ENCODE assay signal across 19 cellular contexts in the genomic region with DNA sequence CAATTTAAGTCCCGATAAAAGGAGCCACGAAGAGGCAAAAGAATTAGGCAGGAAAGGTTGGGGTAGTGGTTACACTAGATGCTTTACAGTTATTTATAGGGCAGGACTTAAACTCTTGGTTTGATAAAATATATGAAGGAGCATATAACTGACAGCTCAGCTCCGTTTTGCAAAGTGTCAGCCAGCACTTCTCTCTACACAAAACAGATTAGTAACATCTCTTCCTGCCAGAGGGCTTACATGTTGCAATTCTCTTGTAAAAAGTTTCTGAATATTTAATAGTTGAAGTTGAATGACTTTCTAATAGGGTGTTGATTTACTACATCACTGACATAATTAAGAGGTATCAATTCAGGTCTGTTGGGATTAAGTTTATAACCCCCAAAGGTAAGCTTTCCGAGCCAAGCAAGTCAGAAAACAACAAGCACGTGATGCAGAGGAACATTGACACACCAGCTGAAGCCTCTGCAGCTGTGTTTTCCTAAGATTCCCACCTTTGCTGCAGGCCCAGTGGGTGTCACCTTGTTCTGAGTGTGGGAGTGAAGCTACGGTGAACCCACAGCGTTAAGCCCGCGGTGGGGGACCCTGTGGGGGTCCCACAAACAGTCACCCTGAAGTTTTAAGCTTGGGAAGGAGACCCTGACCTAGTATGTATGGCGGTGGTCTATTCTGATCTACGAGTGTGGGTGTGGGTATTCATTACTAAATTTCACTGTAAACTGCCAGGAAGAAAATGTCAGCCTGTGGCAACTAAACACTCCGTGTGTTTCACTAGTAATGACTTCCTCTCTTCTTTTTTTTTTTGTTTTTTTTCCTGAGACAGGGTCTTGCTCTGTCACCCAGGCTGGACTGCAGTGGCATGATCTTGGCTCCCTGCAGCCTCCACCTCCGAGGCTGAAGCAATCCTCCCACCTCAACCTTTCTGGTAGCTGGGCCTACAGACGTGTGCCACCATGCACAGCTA. TPM values are rescaled to one million over a fixed set of nuclear protein-coding genes. Genes with fewer than 3 reads are reported as not detected.
A peak's percentile ranks its signal among the peaks of the same experiment; 100 is the strongest.
DNase-seq lines count a peak whose midpoint lies in the region; ATAC-seq and TF ChIP-seq lines count a peak whose summit lies in the region.
"Had no signal": no experiment of that assay in that cellular context is flagged by ENCODE, and none has a peak within 500 bp of the region (broad histone marks: within the 10 kb centered on the region; RNA-seq: fewer than 3 reads in every experiment).

No MANE protein-coding gene starts in this region.

- ATAC-seq in foreskin keratinocyte (peak; percentile 20), GM21528 (IDR thresholded peaks at IDR 0.05; ENCODE audit: low FRiP score, unreplicated experiment) (no peak)
- ATAC-seq in stimulated activated memory B cell treated with anti-CD40 and anti-IgM and Interleukin-4, amounts not matched to agents 10 μg/mL and 1 μg/mL and 100 μg/mL, for 72 hours = no peak
- ATAC-seq: psoas muscle had no signal

- peak; percentile 61 to 74 for DNase-seq in AML-193 (lab: John Stamatoyannopoulos, UW)
- peak; percentile 76 for DNase-seq in GF-D8 (lab: John Stamatoyannopoulos, UW)
- DNase-seq in NOMO-1 treated with DMSO at 0.1 percent for 48 hours (lab: John Stamatoyannopoulos, UW; ENCODE audit: unreplicated experiment) = peak; percentile 81
- DNase-seq in foreskin keratinocyte = peak in 1 of 2 donors; percentile 18
- no peak for DNase-seq in DMS79 treated with DMSO at 0.1 percent for 48 hours (lab: John Stamatoyannopoulos, UW)
- no peak for DNase-seq in activated CD4-positive, alpha-beta memory T cell treated with anti-CD3 and anti-CD28 coated beads, Interleukin-2, amount 10 ng/mL, durations not matched to agents 7 days and 5 days
- DNase-seq: activated CD4-positive, alpha-beta T cell treated with anti-CD3 and anti-CD28 coated beads for 4 hours; gastrocnemius medialis; GM23248; mammary epithelial cell; naive B cell; NCI-H1048; NCI-H2171; psoas muscle; stimulated activated naive CD4-positive, alpha-beta T cell; T1000; transverse colon had no signal

- H3K27ac ChIP-seq in foreskin keratinocyte = no peak overlapping the region
- H3K27ac ChIP-seq: gastrocnemius medialis, GM23248, psoas muscle, transverse colon had no signal

- no peaks in the 10 kb centered on the region for H3K36me3 Mint-ChIP-seq in stimulated activated memory B cell treated with anti-CD40 and anti-IgM and Interleukin-4, amounts not matched to agents 10 μg/mL and 1 μg/mL and 100 μg/mL, for 72 hours
- H3K36me3 Mint-ChIP-seq in activated CD4-positive, alpha-beta memory T cell treated with anti-CD3 and anti-CD28 coated beads, Interleukin-2, amount 10 ng/mL, durations not matched to agents 7 days and 5 days (ENCODE audit: low read depth) = no peaks in the 10 kb centered on the region
- H3K36me3 Mint-ChIP-seq: naive B cell had no signal

- H3K9me3 Mint-ChIP-seq in stimulated activated memory B cell treated with anti-CD40 and anti-IgM and Interleukin-4, amounts not matched to agents 10 μg/mL and 1 μg/mL and 100 μg/mL, for 72 hours = no peaks in the 10 kb centered on the region
- H3K9me3 Mint-ChIP-seq in activated CD4-positive, alpha-beta memory T cell treated with anti-CD3 and anti-CD28 coated beads, Interleukin-2, amount 10 ng/mL, durations not matched to agents 7 days and 5 days = no peaks in the 10 kb centered on the region

- no peak overlapping the region for H3K27ac Mint-ChIP-seq in stimulated activated memory B cell treated with anti-CD40 and anti-IgM and Interleukin-4, amounts not matched to agents 10 μg/mL and 1 μg/mL and 100 μg/mL, for 72 hours
- no peak overlapping the region for H3K27ac Mint-ChIP-seq in activated CD4-positive, alpha-beta memory T cell treated with anti-CD3 and anti-CD28 coated beads, Interleukin-2, amount 10 ng/mL, durations not matched to agents 7 days and 5 days

- POLR2A ChIA-PET in activated CD4-positive, alpha-beta memory T cell treated with anti-CD3 and anti-CD28 coated beads, Interleukin-2, amount 10 ng/mL, durations not matched to agents 7 days and 5 days (lab: Charles Lee) = no interaction called here

- H3K27me3 ChIP-seq in foreskin keratinocyte = no peaks in the 10 kb centered on the region
- H3K27me3 ChIP-seq: gastrocnemius medialis, transverse colon had no signal

- CTCF ChIA-PET in activated CD4-positive, alpha-beta memory T cell treated with anti-CD3 and anti-CD28 coated beads, Interleukin-2, amount 10 ng/mL, durations not matched to agents 7 days and 5 days (lab: Charles Lee) = no interaction called here

- H3K4me1 ChIP-seq in foreskin keratinocyte = no peaks in the 10 kb centered on the region
- H3K4me1 ChIP-seq: gastrocnemius medialis, psoas muscle, transverse colon had no signal

- TF ChIP-seq CTCF in foreskin keratinocyte (conservative IDR thresholded peaks at IDR 0.05) = no peak

- H3K4me3 Mint-ChIP-seq in stimulated activated memory B cell treated with anti-CD40 and anti-IgM and Interleukin-4, amounts not matched to agents 10 μg/mL and 1 μg/mL and 100 μg/mL, for 72 hours = no peak overlapping the region
- no peak overlapping the region for H3K4me3 Mint-ChIP-seq in activated CD4-positive, alpha-beta memory T cell treated with anti-CD3 and anti-CD28 coated beads, Interleukin-2, amount 10 ng/mL, durations not matched to agents 7 days and 5 days

- H3K27me3 Mint-ChIP-seq in stimulated activated memory B cell treated with anti-CD40 and anti-IgM and Interleukin-4, amounts not matched to agents 10 μg/mL and 1 μg/mL and 100 μg/mL, for 72 hours = no peaks in the 10 kb centered on the region
- no peaks in the 10 kb centered on the region for H3K27me3 Mint-ChIP-seq in activated CD4-positive, alpha-beta memory T cell treated with anti-CD3 and anti-CD28 coated beads, Interleukin-2, amount 10 ng/mL, durations not matched to agents 7 days and 5 days
- H3K27me3 Mint-ChIP-seq: naive B cell had no signal

- no peaks in the 10 kb centered on the region for H3K4me1 Mint-ChIP-seq in stimulated activated memory B cell treated with anti-CD40 and anti-IgM and Interleukin-4, amounts not matched to agents 10 μg/mL and 1 μg/mL and 100 μg/mL, for 72 hours
- no peaks in the 10 kb centered on the region for H3K4me1 Mint-ChIP-seq in activated CD4-positive, alpha-beta memory T cell treated with anti-CD3 and anti-CD28 coated beads, Interleukin-2, amount 10 ng/mL, durations not matched to agents 7 days and 5 days
- H3K4me1 Mint-ChIP-seq: naive B cell had no signal

RNA-seq across cellular contexts. Expression of a gene that starts 22.0 kb away (rescaled TPM):
- total RNA-seq in foreskin keratinocyte = 94.0 and 96.8 TPM in 2 replicates
- 9.8 and 12.0 TPM in 2 replicates for polyA plus RNA-seq in foreskin keratinocyte
- total RNA-seq in activated CD4-positive, alpha-beta memory T cell treated with anti-CD3 and anti-CD28 coated beads, Interleukin-2, amount 10 ng/mL, durations not matched to agents 7 days and 5 days = 10 to 100 TPM; 76.8 to 77.8 TPM

Comparison
In these comparisons a context has a peak if more than half of its experiments do, and no peak if none do; other contexts are left out.
1. DNase-seq: peak in AML-193 (2 of 2), GF-D8 (single experiment) and NOMO-1 treated with DMSO at 0.1 percent for 48 hours (single experiment); none in DMS79 treated with DMSO at 0.1 percent for 48 hours (single experiment) and activated CD4-positive, alpha-beta memory T cell treated with anti-CD3 and anti-CD28 coated beads, Interleukin-2, amount 10 ng/mL, durations not matched to agents 7 days and 5 days (single experiment).